ENCODE assay signal across 8 cellular contexts in genomic region chr1:45844000-45844399, GRCh38. TPM values are rescaled to one million over a fixed set of nuclear protein-coding genes. Genes with fewer than 3 reads are reported as not detected.
DNase-seq lines count a peak whose midpoint lies in the region; ATAC-seq and TF ChIP-seq lines count a peak whose summit lies in the region.
"Not testable (repeated sequence)": the region's sequence is repeated elsewhere in the genome, so short reads cannot be mapped to it uniquely, and the experiment has no call there.

No MANE protein-coding gene starts in this region.

- peak; percentile 85 for ATAC-seq in left lung
- ATAC-seq in lung (ENCODE audit: insufficient read depth, low FRiP score): not testable (repeated sequence)

- not testable (repeated sequence) for H3K27me3 Mint-ChIP-seq in CD14-positive monocyte (ENCODE audit: low read depth in 3 of 3)

- H3K9me2 ChIP-seq in DOHH2 (replicated peaks; ENCODE audit: control insufficient read depth, low read length); MM.1S (replicated peaks; ENCODE audit: insufficient read depth, low read length); OCI-LY7 (ENCODE audit: insufficient read depth, low read length): not testable (repeated sequence)

- H2AFZ ChIP-seq in KMS-11 (ENCODE audit: low read depth); MM.1S (ENCODE audit: low read length); OCI-LY7 (ENCODE audit: low read length): not testable (repeated sequence)

- H3K36me3 Mint-ChIP-seq in CD14-positive monocyte: peaks cover 9 to 18% of the 10 kb centered on the region in 2 donors

- POLR2A ChIA-PET in OCI-LY7 (lab: Charles Lee): interaction anchor here (0.6 to 1.5 kb wide), 2 partner anchors 324 to 380 kb away, joined by 4 to 5 read pairs; no protein-coding TSS in a partner anchor

- TF ChIP-seq CTCF in CD14-positive monocyte (IDR thresholded peaks at IDR 0.05): peak; percentile 6
- TF ChIP-seq CTCF in DOHH2 (IDR thresholded peaks at IDR 0.05; ENCODE audit: low read depth, low read length, poor library complexity, severe bottlenecking): peak; percentile 3
- not testable (repeated sequence) for TF ChIP-seq CTCF in KMS-11 (conservative IDR thresholded peaks at IDR 0.05; ENCODE audit: low read depth, low read length); MM.1S (IDR thresholded peaks at IDR 0.05; ENCODE audit: low read length); OCI-LY7 (conservative IDR thresholded peaks at IDR 0.05; ENCODE audit: low read length); left lung (IDR thresholded peaks at IDR 0.05); lung (IDR thresholded peaks at IDR 0.05; ENCODE audit: control extremely low read depth, extremely low read depth); thyroid gland (IDR thresholded peaks at IDR 0.05)

- not testable (repeated sequence) for H3K27ac ChIP-seq in DOHH2 (ENCODE audit: low read depth, low read length); KMS-11; MM.1S (ENCODE audit: low read length); OCI-LY7 (ENCODE audit: low read depth, low read length, poor library complexity, severe bottlenecking); left lung; lung (ENCODE audit: low read depth in 1 of 2, low read length in 1 of 2)
- H3K27ac ChIP-seq in thyroid gland: peak overlapping the region; percentile 8 to 74 (median 42)

- H3K36me3 ChIP-seq in DOHH2 (ENCODE audit: control insufficient read depth, low read length): peaks cover 43% of the 10 kb centered on the region
- H3K36me3 ChIP-seq in KMS-11 (ENCODE audit: insufficient read depth); MM.1S (replicated peaks; ENCODE audit: insufficient read depth, low read length); left lung; lung (ENCODE audit: control insufficient read depth in 2 of 2, insufficient read depth in 2 of 2, low read length in 2 of 2); thyroid gland: not testable (repeated sequence)
- H3K36me3 ChIP-seq in OCI-LY7 (ENCODE audit: insufficient read depth, low read length): peaks cover 24% of the 10 kb centered on the region

- TF ChIP-seq POLR2A in thyroid gland (IDR thresholded peaks at IDR 0.05): not testable (repeated sequence)

- CTCF ChIA-PET in OCI-LY7 (lab: Charles Lee; ENCODE audit: unreplicated experiment): interaction anchor here (0.5 to 1.0 kb wide), 2 partner anchors 39 to 272 kb away, joined by 3 to 4 read pairs; no protein-coding TSS in a partner anchor

- peaks cover 50% of the 10 kb centered on the region for H3K4me1 ChIP-seq in DOHH2 (ENCODE audit: control insufficient read depth, low read length)
- H3K4me1 ChIP-seq in KMS-11 (ENCODE audit: low read depth, poor library complexity, severe bottlenecking): peaks cover 18% of the 10 kb centered on the region
- H3K4me1 ChIP-seq in MM.1S (ENCODE audit: low read length); left lung; lung (ENCODE audit: control insufficient read depth in 2 of 2, insufficient read depth in 2 of 2, low read length in 2 of 2): not testable (repeated sequence)
- peaks cover 56% of the 10 kb centered on the region for H3K4me1 ChIP-seq in OCI-LY7 (ENCODE audit: insufficient read depth, low read length, poor library complexity, severe bottlenecking)
- H3K4me1 ChIP-seq in thyroid gland: peaks cover 19 to 28% of the 10 kb centered on the region in 2 donors

- not testable (repeated sequence) for H3K9me3 ChIP-seq in DOHH2 (ENCODE audit: control insufficient read depth, insufficient read depth, low read length); MM.1S (replicated peaks; ENCODE audit: insufficient read depth, low read length); OCI-LY7 (ENCODE audit: low read length); left lung; lung (ENCODE audit: control insufficient read depth in 2 of 2, insufficient read depth in 1 of 2, low read length in 1 of 2); thyroid gland

- 68 to 87% methylated on average over 4 of the region's 4 CpGs for WGBS in lung, 2 donors
- WGBS in thyroid gland, 2 donors: 38% methylated on average over 4 of the region's 4 CpGs

- not testable (repeated sequence) for H3K4me1 Mint-ChIP-seq in CD14-positive monocyte

- peak overlapping the region; percentile 92; the same call in 1 of the 2 replicates for H3K4me2 ChIP-seq in DOHH2 (ENCODE audit: low read length)
- 0 out of 2 replicates have a peak overlapping the region, but pooled peaks have one; percentile 26 for H3K4me2 ChIP-seq in KMS-11
- H3K4me2 ChIP-seq in MM.1S (ENCODE audit: low read depth, low read length): peak overlapping the region; percentile 72; the same call in 1 of the 2 replicates
- peak overlapping the region; percentile 78; the same call in 1 of the 2 replicates for H3K4me2 ChIP-seq in OCI-LY7 (ENCODE audit: low read length)

- H3K79me2 ChIP-seq in DOHH2 (ENCODE audit: control insufficient read depth, low read length): peaks cover 89% of the 10 kb centered on the region
- H3K79me2 ChIP-seq in KMS-11 (ENCODE audit: insufficient read depth, low read depth): not testable (repeated sequence)
- H3K79me2 ChIP-seq in MM.1S (ENCODE audit: low read length): peaks cover 46% of the 10 kb centered on the region
- peaks cover 71% of the 10 kb centered on the region for H3K79me2 ChIP-seq in OCI-LY7 (ENCODE audit: insufficient read depth, low read depth, low read length)

- not testable (repeated sequence) for H3K27ac Mint-ChIP-seq in CD14-positive monocyte

- not testable (repeated sequence) for H3K4me3 ChIP-seq in DOHH2 (ENCODE audit: low read length); KMS-11 (IDR thresholded peaks at IDR 0.05; ENCODE audit: insufficient read depth, low read depth, low read length); MM.1S (ENCODE audit: low read length); OCI-LY7 (ENCODE audit: low read depth, low read length, poor library complexity, severe bottlenecking); left lung; lung; thyroid gland (replicated peaks in 1 of 3)

- not testable (repeated sequence) for BruUV-seq in OCI-LY7 (replicated peaks; lab: Mats Ljungman, UMichigan)

- H3F3A ChIP-seq in DOHH2 (ENCODE audit: control insufficient read depth, insufficient read depth): peaks cover 37% of the 10 kb centered on the region
- H3F3A ChIP-seq in MM.1S (ENCODE audit: insufficient read depth, low read length): not testable (repeated sequence)

- not testable (repeated sequence) for H4K20me1 ChIP-seq in DOHH2 (ENCODE audit: control insufficient read depth, insufficient read depth, low read depth, low read length); KMS-11 (ENCODE audit: insufficient read depth); MM.1S (ENCODE audit: insufficient read depth, low read length); OCI-LY7 (ENCODE audit: insufficient read depth, low read length)

- not testable (repeated sequence) for H3K4me3 Mint-ChIP-seq in CD14-positive monocyte

- H3K9me3 Mint-ChIP-seq in CD14-positive monocyte: not testable (repeated sequence)

- DNase-seq in CD14-positive monocyte (ENCODE audit: low spot score); MM.1S; OCI-LY7 (ENCODE audit: low spot score): not testable (repeated sequence)
- DNase-seq in left lung (peak in 1 of 2 donors; percentile 41), lung (ENCODE audit: low spot score) (peak; percentile 29), thyroid gland (peak; percentile 61 to 68)

- intact Hi-C loops in CD14-positive monocyte (cut with micrococcal nuclease); left lung (cut with DNase I); thyroid gland (cut with DNase I): not testable (repeated sequence)
- intact Hi-C loops in OCI-LY7 (cut with micrococcal nuclease; ENCODE audit: unreplicated experiment): loop anchor here (1.0 to 5.0 kb wide), 4 partner anchors 39 to 262 kb away; partner anchors contain the start of genes GPBP1L1 and NASP

- not testable (repeated sequence) for H3K27me3 ChIP-seq in DOHH2 (ENCODE audit: control insufficient read depth, low read length); KMS-11 (ENCODE audit: insufficient read depth, low read depth); MM.1S (replicated peaks; ENCODE audit: insufficient read depth, low read length); left lung; lung (ENCODE audit: control insufficient read depth, insufficient read depth); thyroid gland

- H3K9ac ChIP-seq in KMS-11; MM.1S (ENCODE audit: low read length): not testable (repeated sequence)

RNA-seq across cellular contexts. Expression of gene MAST2, which starts 40.6 kb away (rescaled TPM):
- 1 to 10 TPM; 1.0 to 2.5 TPM for polyA plus RNA-seq in CD14-positive monocyte
- 25.5 and 32.1 TPM in 2 replicates for total RNA-seq in OCI-LY7 (2014; rRNA removed; shearing (Covaris generic))
- total RNA-seq in OCI-LY7 (2022): 59.6 and 67.2 TPM in 2 replicates
- 10 to 100 TPM; 27.3 to 29.9 TPM for total RNA-seq in left lung
- 10 to 100 TPM; 25.7 to 28.6 TPM for total RNA-seq in lung
- polyA plus RNA-seq in lung: 10 to 100 TPM; 10.5 to 12.6 TPM
- 10 to 100 TPM; 18.8 to 22.2 (median 20.2) TPM for total RNA-seq in thyroid gland

Comparison
In these comparisons a context has a peak if more than half of its experiments do, and no peak if none do; other contexts are left out.
1. H3K4me2 ChIP-seq: peak in every context shown above with its lines; median percentile 92 in DOHH2; 78 in OCI-LY7; 72 in MM.1S; 26 in KMS-11.